Comparison of ENCODE assay signal across 21 cellular contexts in genomic region chr22:44718418-44718817, GRCh38. TPM values are rescaled to one million over a fixed set of nuclear protein-coding genes. Genes with fewer than 3 reads are reported as not detected.
DNase-seq lines count a peak whose midpoint lies in the region; ATAC-seq and TF ChIP-seq lines count a peak whose summit lies in the region.
"Had no signal": no experiment of that assay in that cellular context is flagged by ENCODE, and none has a peak within 500 bp of the region (broad histone marks: within the 10 kb centered on the region; RNA-seq: fewer than 3 reads in every experiment).

No MANE protein-coding gene starts in this region.

- H3K4me1 Mint-ChIP-seq in CD4-positive, alpha-beta memory T cell, result peaks cover 5 to 14% (median 7%) of the 10 kb centered on the region in 4 donors

- no peaks in the 10 kb centered on the region for H3K79me1 ChIP-seq in trophoblast cell (ENCODE audit: low read length)

- H3K4me2 ChIP-seq in osteoblast (ENCODE audit: insufficient read depth, low read length) (no peak overlapping the region), trophoblast cell (ENCODE audit: low read length) (no peak overlapping the region)
- H3K4me2 ChIP-seq: GM23338 had no signal

- H2BK5ac ChIP-seq in trophoblast cell (ENCODE audit: low read depth, low read length, poor library complexity), result no peak overlapping the region

- H2BK120ac ChIP-seq in trophoblast cell (ENCODE audit: insufficient read depth, low read length, poor library complexity), result no peak overlapping the region

- no peak overlapping the region for H3K18ac ChIP-seq in trophoblast cell (ENCODE audit: low read length)

- H3K79me2 ChIP-seq in osteoblast (ENCODE audit: insufficient read depth, low read length) (no peaks in the 10 kb centered on the region), trophoblast cell (ENCODE audit: control insufficient read depth, insufficient read depth, low read length, poor library complexity) (no peaks in the 10 kb centered on the region)
- H3K79me2 ChIP-seq: parathyroid adenoma had no signal

- H3K4me3 ChIP-seq in CD4-positive, alpha-beta memory T cell (ENCODE audit: low read length in 2 of 2), result no peak overlapping the region
- H3K4me3 ChIP-seq in osteoblast (ENCODE audit: insufficient read depth, low read length) (no peak overlapping the region), trophoblast cell (ENCODE audit: low read depth, low read length) (no peak overlapping the region)
- H3K4me3 ChIP-seq: GM23338, heart left ventricle, thyroid gland had no signal

- peak; percentile 60 for ATAC-seq in GM18517 (IDR thresholded peaks at IDR 0.05; ENCODE audit: unreplicated experiment)
- ATAC-seq: GM23338, heart left ventricle, left lobe of liver, sciatic nerve had no signal

- H3K27me3 Mint-ChIP-seq in CD4-positive, alpha-beta memory T cell, result no peaks in the 10 kb centered on the region

- H3K27me3 ChIP-seq in CD4-positive, alpha-beta memory T cell (ENCODE audit: insufficient read depth, low read length), result no peaks in the 10 kb centered on the region
- no peaks in the 10 kb centered on the region for H3K27me3 ChIP-seq in osteoblast (ENCODE audit: insufficient read depth, low read length)
- no peaks in the 10 kb centered on the region for H3K27me3 ChIP-seq in trophoblast cell (ENCODE audit: insufficient read depth, low read length)
- H3K27me3 ChIP-seq: brain microvascular endothelial cell, heart left ventricle, thyroid gland had no signal

- no peak overlapping the region for H4K91ac ChIP-seq in trophoblast cell (ENCODE audit: low read depth, low read length)

- H3K36me3 ChIP-seq in CD4-positive, alpha-beta memory T cell (ENCODE audit: insufficient read depth, low read length), result no peaks in the 10 kb centered on the region
- no peaks in the 10 kb centered on the region for H3K36me3 ChIP-seq in osteoblast (ENCODE audit: insufficient read depth, low read length)
- peaks cover 33% of the 10 kb centered on the region in 2 experiments for H3K36me3 ChIP-seq in trophoblast cell (ENCODE audit: control insufficient read depth in 1 of 2, insufficient read depth in 2 of 2, low read length in 2 of 2)
- H3K36me3 ChIP-seq: brain microvascular endothelial cell, heart left ventricle, thyroid gland had no signal

- WGBS in trophoblast cell (ENCODE audit: extremely low coverage, insufficient coverage, insufficient read length), result no CpG with 5 or more reads among the region's 3 CpGs

- no peak overlapping the region for H2AFZ ChIP-seq in osteoblast (ENCODE audit: low read length)
- H2AFZ ChIP-seq in trophoblast cell (ENCODE audit: insufficient read depth, low read length, poor library complexity), result no peak overlapping the region
- H2AFZ ChIP-seq: GM23338, parathyroid adenoma had no signal

- CTCF ChIA-PET in CD4-positive, alpha-beta memory T cell (lab: Charles Lee; ENCODE audit: partially characterized antibody), result interaction anchor here (0.7 to 1.0 kb wide), 3 partner anchors 11 to 22 kb away, joined by 3 to 5 read pairs (median 5); no protein-coding TSS in a partner anchor

- H3K14ac ChIP-seq in trophoblast cell (ENCODE audit: low read length), result no peak overlapping the region

- peaks cover 8 to 19% of the 10 kb centered on the region in 2 donors for H3K36me3 Mint-ChIP-seq in CD4-positive, alpha-beta memory T cell

- no peak overlapping the region for H3K23ac ChIP-seq in trophoblast cell (ENCODE audit: low read length)

- H4K20me1 ChIP-seq in osteoblast (ENCODE audit: insufficient read depth, low read length), result peaks cover 5% of the 10 kb centered on the region

- H2BK12ac ChIP-seq in trophoblast cell (ENCODE audit: low read length), result no peak overlapping the region

- no peaks in the 10 kb centered on the region for H3K4me1 ChIP-seq in CD4-positive, alpha-beta memory T cell (ENCODE audit: insufficient read depth, low read length)
- H3K4me1 ChIP-seq in osteoblast (ENCODE audit: insufficient read depth, low read length) (no peaks in the 10 kb centered on the region), trophoblast cell (ENCODE audit: control insufficient read depth in 1 of 2, insufficient read depth in 2 of 2, low read length in 2 of 2) (no peaks in the 10 kb centered on the region)
- H3K4me1 ChIP-seq: parathyroid adenoma, thyroid gland had no signal

- TF ChIP-seq CTCF in osteoblast (IDR thresholded peaks at IDR 0.05; ENCODE audit: extremely low read depth, low read depth, low read length), result no peak

- POLR2A ChIA-PET in CD4-positive, alpha-beta memory T cell (lab: Charles Lee; ENCODE audit: partially characterized antibody), result no interaction called here

- no peak overlapping the region for H3K4ac ChIP-seq in trophoblast cell (ENCODE audit: low read depth, low read length)

- DNase-seq in CD4-positive, alpha-beta memory T cell, result peak in 3 of 5 donors; percentile 12 to 48 (median 17)
- peak; percentile 1 for DNase-seq in NCI-H526 treated with DMSO at 0.1 percent for 48 hours (lab: John Stamatoyannopoulos, UW)
- DNase-seq in osteoblast (ENCODE audit: insufficient read length, low spot score, missing footprints), result peak; percentile 35
- no peak for DNase-seq in activated CD4-positive, alpha-beta T cell treated with anti-CD3 and anti-CD28 coated beads, Interleukin-2, amount 50 U/mL, for 1 hour
- DNase-seq in trophoblast cell, result no peak
- no peak for DNase-seq in Kasumi-1 (lab: John Stamatoyannopoulos, UW)
- DNase-seq: brain microvascular endothelial cell, COR-L47, heart left ventricle, KBM-7, NCI-H1048, NCI-H2029, thyroid gland had no signal

- H3K27ac Mint-ChIP-seq in CD4-positive, alpha-beta memory T cell, result peak overlapping the region in 6 of 7 donors; percentile 32 to 90 (median 58)
- H3K27ac Mint-ChIP-seq: GM23338; mesothelial cell of epicardium; nephron; T-helper 2 cell treated with Interferon-gamma antibody and Interleukin-4, amounts not matched to agents 5 μg/mL and 100 μg/mL, for 36 hours had no signal

- H3K9me3 Mint-ChIP-seq in CD4-positive, alpha-beta memory T cell, result no peaks in the 10 kb centered on the region
- H3K9me3 Mint-ChIP-seq: GM23338; mesothelial cell of epicardium; nephron; T-helper 2 cell treated with Interferon-gamma antibody and Interleukin-4, amounts not matched to agents 5 μg/mL and 100 μg/mL, for 36 hours had no signal

- peak overlapping the region in 3 of 8 donors; percentile 2 to 50 (median 47) for H3K4me3 Mint-ChIP-seq in CD4-positive, alpha-beta memory T cell
- H3K4me3 Mint-ChIP-seq: GM23338; mesothelial cell of epicardium; nephron; T-helper 2 cell treated with Interferon-gamma antibody and Interleukin-4, amounts not matched to agents 5 μg/mL and 100 μg/mL, for 36 hours had no signal

- intact Hi-C loops in CD4-positive, alpha-beta memory T cell (cut with micrococcal nuclease), result no loop called here

- H2AK5ac ChIP-seq in trophoblast cell (ENCODE audit: low read length), result no peak overlapping the region

- H4K8ac ChIP-seq in trophoblast cell (ENCODE audit: low read depth, low read length), result no peak overlapping the region

- H3K9ac ChIP-seq in trophoblast cell (ENCODE audit: low read length), result no peak overlapping the region
- H3K9ac ChIP-seq: parathyroid adenoma had no signal

- H3K27ac ChIP-seq in CD4-positive, alpha-beta memory T cell (ENCODE audit: low read depth, low read length), result no peak overlapping the region
- H3K27ac ChIP-seq in osteoblast (ENCODE audit: low read depth, low read length) (no peak overlapping the region), trophoblast cell (ENCODE audit: low read depth, low read length) (no peak overlapping the region)
- H3K27ac ChIP-seq: brain microvascular endothelial cell, heart left ventricle, parathyroid adenoma, thyroid gland had no signal

- no peak overlapping the region for H4K12ac ChIP-seq in trophoblast cell (ENCODE audit: low read depth, low read length)

- no peaks in the 10 kb centered on the region for H3K9me3 ChIP-seq in CD4-positive, alpha-beta memory T cell (ENCODE audit: control insufficient read depth in 1 of 2, low read length in 2 of 2)
- H3K9me3 ChIP-seq in osteoblast (ENCODE audit: low read depth, low read length), result no peaks in the 10 kb centered on the region
- no peaks in the 10 kb centered on the region for H3K9me3 ChIP-seq in trophoblast cell (ENCODE audit: insufficient read depth, low read depth, low read length)
- H3K9me3 ChIP-seq: heart left ventricle, thyroid gland had no signal

RNA-seq across cellular contexts. Expression of gene PRR5, which starts 16.4 kb away (rescaled TPM):
- total RNA-seq in CD4-positive, alpha-beta memory T cell, result 10 to 100 TPM; 45.9 to 46.5 TPM
- 10 to 100 TPM; 45.1 to 74.0 TPM for polyA plus RNA-seq in CD4-positive, alpha-beta memory T cell
- 13.0 and 14.8 TPM in 2 replicates for total RNA-seq in osteoblast
- polyA plus RNA-seq in trophoblast cell (2013), result 60.6 and 63.8 TPM in 2 replicates

RNA-seq across cellular contexts. Expression of gene ARHGAP8, which starts 34.0 kb away (rescaled TPM):
- total RNA-seq in CD4-positive, alpha-beta memory T cell, result under 1 TPM in 1 of 2 experiments, not detected in 1; 0.67 TPM
- not detected for polyA plus RNA-seq in CD4-positive, alpha-beta memory T cell
- 0.29 and 0.36 TPM in 2 replicates for total RNA-seq in osteoblast
- polyA plus RNA-seq in trophoblast cell (2013), result 56.7 and 58.2 TPM in 2 replicates

Comparison
In these comparisons a context has a peak if more than half of its experiments do, and no peak if none do; other contexts are left out.
1. DNase-seq: peak in CD4-positive, alpha-beta memory T cell (3 of 5), NCI-H526 treated with DMSO at 0.1 percent for 48 hours (single experiment) and osteoblast (single experiment); none in activated CD4-positive, alpha-beta T cell treated with anti-CD3 and anti-CD28 coated beads, Interleukin-2, amount 50 U/mL, for 1 hour (single experiment), trophoblast cell (0 of 2) and Kasumi-1 (0 of 2).